ENCODE assay signal across 33 cellular contexts in the genomic region with DNA sequence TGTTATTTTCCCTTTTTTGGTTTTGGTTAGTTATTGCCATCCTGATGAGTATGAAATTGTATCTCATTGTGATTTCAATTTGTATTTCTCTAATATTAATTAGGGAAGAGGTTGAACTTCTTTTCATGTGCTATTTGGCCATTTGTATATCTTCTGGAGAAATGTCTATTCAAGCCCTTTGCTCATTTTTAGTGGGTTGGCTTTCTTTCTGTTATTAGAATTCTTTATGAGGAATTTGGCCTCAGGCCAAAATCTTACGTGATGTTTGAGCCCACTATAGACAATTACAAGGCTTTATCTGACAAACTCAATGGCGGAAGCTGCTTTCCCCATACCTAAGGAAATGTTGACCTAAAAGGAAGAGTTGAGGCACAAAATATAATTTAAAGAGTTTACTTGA. TPM values are rescaled to one million over a fixed set of nuclear protein-coding genes. Genes with fewer than 3 reads are reported as not detected.
DNase-seq lines count a peak whose midpoint lies in the region; ATAC-seq and TF ChIP-seq lines count a peak whose summit lies in the region.
"Had no signal": no experiment of that assay in that cellular context is flagged by ENCODE, and none has a peak within 500 bp of the region (broad histone marks: within the 10 kb centered on the region; RNA-seq: fewer than 3 reads in every experiment).

No MANE protein-coding gene starts in this region.

- H3K4me3 Mint-ChIP-seq in T-helper 17 cell: peak overlapping the region; percentile 25
- H3K4me3 Mint-ChIP-seq: activated CD8-positive, alpha-beta T cell treated with anti-CD3 and anti-CD28 coated beads for 36 hours; activated naive CD8-positive, alpha-beta T cell; B cell had no signal

- H3K4me1 ChIP-seq in cardiac muscle cell (ENCODE audit: low read depth): peaks cover 15% of the 10 kb centered on the region
- H3K4me1 ChIP-seq in smooth muscle cell (ENCODE audit: low read depth): no peaks in the 10 kb centered on the region
- H3K4me1 ChIP-seq: A549, breast epithelium, HAP-1, prostate gland, stomach, vagina had no signal

- no peaks in the 10 kb centered on the region for H3K79me2 ChIP-seq in smooth muscle cell (ENCODE audit: low read depth)

- H3K36me3 ChIP-seq in cardiac muscle cell: no peaks in the 10 kb centered on the region
- no peaks in the 10 kb centered on the region for H3K36me3 ChIP-seq in smooth muscle cell (ENCODE audit: low read depth)
- H3K36me3 ChIP-seq: breast epithelium, HAP-1, prostate gland, vagina had no signal

- H3K9me3 ChIP-seq in cardiac muscle cell (ENCODE audit: low read depth) (no peaks in the 10 kb centered on the region), T-helper 17 cell (ENCODE audit: control insufficient read depth, low read length, poor library complexity, severe bottlenecking) (peaks cover 2% of the 10 kb centered on the region), smooth muscle cell (replicated peaks; ENCODE audit: low read depth) (no peaks in the 10 kb centered on the region)
- H3K9me3 ChIP-seq: A549, breast epithelium, HAP-1, MG63, neutrophil, prostate gland, stomach, vagina had no signal

- H3K27me3 Mint-ChIP-seq in T-helper 17 cell: no peaks in the 10 kb centered on the region
- H3K27me3 Mint-ChIP-seq: activated CD8-positive, alpha-beta T cell treated with anti-CD3 and anti-CD28 coated beads for 36 hours; activated naive CD8-positive, alpha-beta T cell; B cell had no signal

- no peak overlapping the region for H3K4me3 ChIP-seq in cardiac muscle cell
- H3K4me3 ChIP-seq in fibroblast of pulmonary artery (replicated peaks; ENCODE audit: low read depth, low read length): no peak overlapping the region
- H3K4me3 ChIP-seq in smooth muscle cell: no peak overlapping the region
- H3K4me3 ChIP-seq: A549, breast epithelium, HAP-1, MG63, prostate gland, stomach, vagina had no signal

- no peak overlapping the region for H3K4me2 ChIP-seq in smooth muscle cell
- H3K4me2 ChIP-seq: A549, KMS-11 had no signal

- no peak for ATAC-seq in left cardiac atrium
- ATAC-seq in T-helper 17 cell: no peak
- ATAC-seq: activated CD8-positive, alpha-beta T cell treated with anti-CD3 and anti-CD28 coated beads for 36 hours; left lobe of liver; sciatic nerve had no signal

- 36% methylated on average over 2 of the region's 2 CpGs for WGBS in smooth muscle cell (ENCODE audit: low lambda C conversion rate)

- peak overlapping the region; percentile 74 for H3K27ac ChIP-seq in cardiac muscle cell
- H3K27ac ChIP-seq in smooth muscle cell (ENCODE audit: low read depth): peak overlapping the region; percentile 37
- H3K27ac ChIP-seq: A549, breast epithelium, KMS-11, neutrophil, prostate gland, stomach, vagina had no signal

- H3K27ac Mint-ChIP-seq in T-helper 17 cell: peak overlapping the region; percentile 90
- H3K27ac Mint-ChIP-seq: activated CD8-positive, alpha-beta T cell treated with anti-CD3 and anti-CD28 coated beads for 36 hours; B cell had no signal

- H3K27me3 ChIP-seq in cardiac muscle cell (no peaks in the 10 kb centered on the region), smooth muscle cell (ENCODE audit: low read depth) (no peaks in the 10 kb centered on the region)
- H3K27me3 ChIP-seq: breast epithelium, MG63, neutrophil, stomach, vagina had no signal

- H3K9ac ChIP-seq in smooth muscle cell (ENCODE audit: low read depth): no peak overlapping the region
- H3K9ac ChIP-seq: KMS-11 had no signal

- no peak overlapping the region for H2AFZ ChIP-seq in smooth muscle cell (ENCODE audit: low read depth)

- intact Hi-C loops in left cardiac atrium (cut with DNase I): no loop called here

- no peaks in the 10 kb centered on the region for H3K36me3 Mint-ChIP-seq in T-helper 17 cell (ENCODE audit: low read depth)

- TF ChIP-seq CTCF in cardiac muscle cell (IDR thresholded peaks at IDR 0.05; ENCODE audit: low read depth, low read length): no peak
- TF ChIP-seq CTCF in fibroblast of pulmonary artery (IDR thresholded peaks at IDR 0.05; ENCODE audit: low read length, missing control alignments): no peak
- no peak for TF ChIP-seq CTCF in smooth muscle cell (IDR thresholded peaks at IDR 0.05; ENCODE audit: borderline replicate concordance, insufficient read depth, poor library complexity, severe bottlenecking)

- H4K20me1 ChIP-seq in smooth muscle cell (ENCODE audit: low read depth): no peaks in the 10 kb centered on the region

- peaks cover 32% of the 10 kb centered on the region for H3K4me1 Mint-ChIP-seq in T-helper 17 cell

- peaks cover 4% of the 10 kb centered on the region for H3F3A ChIP-seq in smooth muscle cell (ENCODE audit: low read depth)

- peak in 1 of 2 donors; percentile 46 for DNase-seq in cardiac muscle cell (ENCODE audit: low read depth in 1 of 2, low spot score in 1 of 2)
- no peak for DNase-seq in left cardiac atrium
- no peak for DNase-seq in T-helper 17 cell
- peak; percentile 44 for DNase-seq in fibroblast of pulmonary artery (ENCODE audit: low read depth)
- DNase-seq in smooth muscle cell (lab: John Stamatoyannopoulos, UW; ENCODE audit: unreplicated experiment): no peak
- no peak for DNase-seq in stimulated activated CD4-positive, alpha-beta T cell treated with anti-CD3 and anti-CD28 coated beads, Interleukin-2, amount 100 ng/mL, for 24 hours
- no peak for DNase-seq in globus pallidus (ENCODE audit: low spot score)
- no peak for DNase-seq in effector CD4-positive, alpha-beta T cell
- DNase-seq: activated CD4-positive, alpha-beta T cell treated with anti-CD3 and anti-CD28 coated beads for 1 hour; activated CD8-positive, alpha-beta memory T cell treated with anti-CD3 and anti-CD28 coated beads, Interleukin-2, amount 50 U/mL, for 48 hours; activated CD8-positive, alpha-beta T cell treated with anti-CD3 and anti-CD28 coated beads for 36 hours; anterior cingulate cortex; COR-L47; MG63; NCI-H1105 treated with DMSO at 0.1 percent for 48 hours; NCI-H2081; NCI-H82; SIG-M5; stimulated activated CD4-positive, alpha-beta T cell treated with anti-CD3 and anti-CD28 coated beads, Interleukin-12 subunit alpha, Interleukin-12 subunit beta, amount 100 ng/mL, for 4 hours; stimulated activated CD4-positive, alpha-beta T cell treated with anti-CD3 and anti-CD28 coated beads, Interleukin-4, amount 100 ng/mL, for 1 hour; stomach; SW 1271 had no signal

RNA-seq across cellular contexts. Expression of gene IVNS1ABP, which starts 32.9 kb away (rescaled TPM):
- total RNA-seq in cardiac muscle cell: 35.2 and 48.8 TPM in 2 replicates
- 49.6 and 66.8 TPM in 2 replicates for polyA plus RNA-seq in cardiac muscle cell
- 10 to 100 TPM; 33.2 to 33.3 TPM for total RNA-seq in left cardiac atrium
- total RNA-seq in T-helper 17 cell: 100 to 1,000 TPM; 467 to 499 TPM
- total RNA-seq in smooth muscle cell: 315 and 398 TPM in 2 replicates
- polyA plus RNA-seq in smooth muscle cell: 128 and 260 TPM in 2 replicates
